ENCODE assay signal across 8 cellular contexts in genomic region chr17:81512560-81512983, GRCh38. TPM values are rescaled to one million over a fixed set of nuclear protein-coding genes. Genes with fewer than 3 reads are reported as not detected.
DNase-seq lines count a peak whose midpoint lies in the region; ATAC-seq and TF ChIP-seq lines count a peak whose summit lies in the region.

Gene ACTG1, minus strand, starts transcription at chr17:81512799. Its CDS starts 445 bp downstream, at chr17:81512354.

- peak; percentile 95 to 99 for TF ChIP-seq POLR2A in thyroid gland (IDR thresholded peaks at IDR 0.05)

- 0% methylated on average over 3 of the region's 60 CpGs; no CpG with 5 or more reads in 1 of the 2 donors for WGBS in thyroid gland, 2 donors

- H3K36me3 Mint-ChIP-seq in HFFc6 (ENCODE audit: low read depth) = peaks cover 45% of the 10 kb centered on the region
- H3K36me3 Mint-ChIP-seq in activated naive CD8-positive, alpha-beta T cell treated with anti-CD3 and anti-CD28 coated beads, Interleukin-2, amount 50 U/mL, for 24 hours (ENCODE audit: low read depth) = peaks cover 38% of the 10 kb centered on the region

- H3K27me3 ChIP-seq in parathyroid adenoma (ENCODE audit: control insufficient read depth, insufficient read depth, low read length) (no peaks in the 10 kb centered on the region), thyroid gland (no peaks in the 10 kb centered on the region)

- ATAC-seq in activated naive CD8-positive, alpha-beta T cell treated with anti-CD3 and anti-CD28 coated beads, Interleukin-2, amount 50 U/mL, for 24 hours = peak; percentile 48
- peak; percentile 64 for ATAC-seq in Right ventricle myocardium superior (ENCODE audit: poor library complexity)

- H3K36me3 ChIP-seq in parathyroid adenoma (ENCODE audit: control insufficient read depth, insufficient read depth, low read length) (no peaks in the 10 kb centered on the region), thyroid gland (peaks cover 28 to 31% of the 10 kb centered on the region in 2 donors)

- H2AFZ ChIP-seq in parathyroid adenoma = peak within 1 kb of the TSS; percentile 67

- H3K79me2 ChIP-seq in parathyroid adenoma = peaks cover 11% of the 10 kb centered on the region

- H3K4me2 ChIP-seq in parathyroid adenoma (ENCODE audit: low read length) = peak within 1 kb of the TSS; percentile 99

- H3K9ac ChIP-seq in parathyroid adenoma = peak within 1 kb of the TSS; percentile 99

- peaks cover 11% of the 10 kb centered on the region for H3K4me1 ChIP-seq in parathyroid adenoma
- H3K4me1 ChIP-seq in thyroid gland = peaks cover 42 to 43% of the 10 kb centered on the region in 2 donors

- H3K4me1 Mint-ChIP-seq in HFFc6 (ENCODE audit: low read depth) = peaks cover 23% of the 10 kb centered on the region
- H3K4me1 Mint-ChIP-seq in activated naive CD8-positive, alpha-beta T cell treated with anti-CD3 and anti-CD28 coated beads, Interleukin-2, amount 50 U/mL, for 24 hours = peaks cover 46% of the 10 kb centered on the region

- H3K9me3 ChIP-seq in parathyroid adenoma (ENCODE audit: control insufficient read depth, low read length) (no peaks in the 10 kb centered on the region), thyroid gland (no peaks in the 10 kb centered on the region)

- peak; percentile 94 for DNase-seq in ELF-1 (ENCODE audit: low read depth, low spot score)
- DNase-seq in HFFc6 = peak; percentile 94
- peak; percentile 74 for DNase-seq in NCI-H128 (lab: John Stamatoyannopoulos, UW; ENCODE audit: unreplicated experiment)
- DNase-seq in T follicular helper cell (ENCODE audit: low read depth) = peak; percentile 88
- DNase-seq in activated naive CD8-positive, alpha-beta T cell treated with anti-CD3 and anti-CD28 coated beads, Interleukin-2, amount 50 U/mL, for 24 hours = peak; percentile 92
- peak; percentile 96 for DNase-seq in Right ventricle myocardium superior
- DNase-seq in thyroid gland = peak; percentile 90 to 92

- H3K4me3 Mint-ChIP-seq in HFFc6 = peak within 1 kb of the TSS; percentile 99
- peak within 1 kb of the TSS; percentile 98 for H3K4me3 Mint-ChIP-seq in activated naive CD8-positive, alpha-beta T cell treated with anti-CD3 and anti-CD28 coated beads, Interleukin-2, amount 50 U/mL, for 24 hours

- H3K27ac ChIP-seq in parathyroid adenoma (peak within 1 kb of the TSS; percentile 100), thyroid gland (peak within 1 kb of the TSS; percentile 99 to 100 (median 100))

- peak within 1 kb of the TSS; percentile 96 for H3K27ac Mint-ChIP-seq in HFFc6
- peak within 1 kb of the TSS; percentile 96 for H3K27ac Mint-ChIP-seq in activated naive CD8-positive, alpha-beta T cell treated with anti-CD3 and anti-CD28 coated beads, Interleukin-2, amount 50 U/mL, for 24 hours

- peaks cover 31% of the 10 kb centered on the region for H3K9me3 Mint-ChIP-seq in HFFc6
- no peaks in the 10 kb centered on the region for H3K9me3 Mint-ChIP-seq in activated naive CD8-positive, alpha-beta T cell treated with anti-CD3 and anti-CD28 coated beads, Interleukin-2, amount 50 U/mL, for 24 hours

- intact Hi-C loops in Right ventricle myocardium superior (cut with DNase I) = no loop called here
- intact Hi-C loops in thyroid gland (cut with DNase I) = no loop called here

- H3K4me3 ChIP-seq in parathyroid adenoma (ENCODE audit: low read depth, low read length) (peak within 1 kb of the TSS; percentile 93), thyroid gland (replicated peaks in 1 of 3) (peak within 1 kb of the TSS; percentile 92 to 97 (median 96))

- H3K27me3 Mint-ChIP-seq in HFFc6 (ENCODE audit: insufficient read depth) = peaks cover 34% of the 10 kb centered on the region
- H3K27me3 Mint-ChIP-seq in activated naive CD8-positive, alpha-beta T cell treated with anti-CD3 and anti-CD28 coated beads, Interleukin-2, amount 50 U/mL, for 24 hours = no peaks in the 10 kb centered on the region

- TF ChIP-seq CTCF in HFFc6 (IDR thresholded peaks at IDR 0.05) (no peak), parathyroid adenoma (IDR thresholded peaks at IDR 0.05) (no peak), thyroid gland (IDR thresholded peaks at IDR 0.05) (no peak)

RNA-seq across cellular contexts. Expression of gene ACTG1, which starts in this region (rescaled TPM):
- total RNA-seq in HFFc6 (2021; fragmentation: NEBNext Ultra II Directional; extraction: Animal tissue kit (Norgen Biotek cat#: 25700)) = over 10,000 TPM in 3 of 6 experiments, 1,000 to 10,000 TPM in 3; 7,891 to 11,135 (median 9,908) TPM
- total RNA-seq in Right ventricle myocardium superior = 369 TPM
- 1,000 to 10,000 TPM; 1,168 to 4,304 (median 2,945) TPM for total RNA-seq in thyroid gland

Comparison
In these comparisons a context has a peak if more than half of its experiments do, and no peak if none do; other contexts are left out.
1. Peak in every context shown above with its lines: DNase-seq, ATAC-seq, H3K4me3 ChIP-seq and H3K27ac ChIP-seq.